25 cellular contexts compared by ENCODE assay signal in genomic region chr1:70586046-70586445, GRCh38.
"Had no signal": no experiment of that assay in that cellular context is flagged by ENCODE, and none has a peak within 500 bp of the region (broad histone marks: within the 10 kb centered on the region; RNA-seq: fewer than 3 reads in every experiment).

No MANE protein-coding gene starts in this region.

- H3K4me1 Mint-ChIP-seq: naive thymus-derived CD8-positive, alpha-beta T cell; stimulated activated effector memory CD8-positive, alpha-beta T cell treated with anti-CD3 and anti-CD28 coated beads, Interleukin-12 subunit alpha, Interleukin-12 subunit beta, amount 100 ng/mL, for 72 hours had no signal

- H3K4me3 ChIP-seq: dorsolateral prefrontal cortex, gastrocnemius medialis, left lung, ovary, psoas muscle, sigmoid colon, stomach, thyroid gland, vagina had no signal

- H3K27me3 ChIP-seq: dorsolateral prefrontal cortex, gastrocnemius medialis, left lung, ovary, sigmoid colon, stomach, thyroid gland, vagina had no signal

- H3K27ac ChIP-seq: dorsolateral prefrontal cortex, epithelial cell of prostate, gastrocnemius medialis, left lung, ovary, psoas muscle, sigmoid colon, stomach, thyroid gland, vagina had no signal

- DNase-seq: dorsolateral prefrontal cortex; effector CD4-positive, alpha-beta T cell; endodermal cell; foreskin fibroblast; gastrocnemius medialis; head of caudate nucleus; left cardiac atrium; left lung; naive thymus-derived CD8-positive, alpha-beta T cell; nephron progenitor cell; occipital lobe; ovary; posterior cingulate gyrus; psoas muscle; right cardiac atrium; sigmoid colon; stimulated activated CD4-positive, alpha-beta T cell treated with anti-CD3 and anti-CD28 coated beads, Interleukin-2, amount 100 ng/mL, for 24 hours; stimulated activated CD4-positive, alpha-beta T cell treated with anti-CD3 and anti-CD28 coated beads, Interleukin-4, amount 100 ng/mL, for 24 hours; stimulated activated naive CD4-positive, alpha-beta T cell treated with Interleukin-2 at 50 U/mL for 16 hours; stomach; thyroid gland; trophoblast cell had no signal

- H3K27ac Mint-ChIP-seq: endodermal cell; naive thymus-derived CD8-positive, alpha-beta T cell; nephron progenitor cell; stimulated activated effector memory CD8-positive, alpha-beta T cell treated with anti-CD3 and anti-CD28 coated beads, Interleukin-12 subunit alpha, Interleukin-12 subunit beta, amount 100 ng/mL, for 72 hours had no signal

- H3K9me3 Mint-ChIP-seq: nephron progenitor cell had no signal

- H3K4me3 Mint-ChIP-seq: endodermal cell; naive thymus-derived CD8-positive, alpha-beta T cell; nephron progenitor cell; stimulated activated effector memory CD8-positive, alpha-beta T cell treated with anti-CD3 and anti-CD28 coated beads, Interleukin-12 subunit alpha, Interleukin-12 subunit beta, amount 100 ng/mL, for 72 hours had no signal

- H3K36me3 Mint-ChIP-seq: naive thymus-derived CD8-positive, alpha-beta T cell; stimulated activated effector memory CD8-positive, alpha-beta T cell treated with anti-CD3 and anti-CD28 coated beads, Interleukin-12 subunit alpha, Interleukin-12 subunit beta, amount 100 ng/mL, for 72 hours had no signal

- H3K36me3 ChIP-seq: gastrocnemius medialis, left lung, ovary, sigmoid colon, stomach, thyroid gland, vagina had no signal

- H3K4me1 ChIP-seq: gastrocnemius medialis, left lung, psoas muscle, stomach, thyroid gland, vagina had no signal

- H3K9me3 ChIP-seq: gastrocnemius medialis, left lung, ovary, psoas muscle, stomach, thyroid gland, vagina had no signal
